ENCODE assay signal across 1 cellular context in the genomic region with DNA sequence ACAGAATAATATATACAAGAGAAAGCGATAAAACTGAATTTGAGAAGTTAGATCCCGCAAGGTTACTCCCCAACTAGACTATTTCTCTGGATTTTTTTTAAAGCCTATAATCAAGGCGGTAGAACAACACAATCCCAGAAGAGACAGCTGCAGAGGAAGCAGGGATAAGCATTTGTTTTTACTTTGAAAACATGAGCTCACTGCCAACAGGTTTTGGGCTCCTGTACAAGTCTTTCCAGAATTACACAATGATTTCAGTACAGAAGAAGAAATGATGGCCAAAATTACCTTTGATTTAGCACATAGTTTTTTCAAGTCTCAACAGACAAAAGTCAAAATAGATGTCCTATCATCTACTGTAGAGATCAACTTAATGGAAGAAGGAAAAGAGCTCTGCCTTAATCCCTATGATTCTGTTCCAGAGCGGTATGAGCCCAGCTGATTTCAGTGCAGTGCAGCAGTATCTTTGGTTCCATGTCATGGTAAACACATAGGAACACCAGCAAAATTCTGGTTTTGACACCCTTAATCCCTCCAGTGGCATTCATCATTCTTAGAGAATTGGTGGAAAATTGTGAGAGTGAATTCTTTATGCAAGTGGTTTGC.
TF ChIP-seq lines count a peak whose summit lies in the region.

No MANE protein-coding gene starts in this region.

TF ChIP-seq in H1, 55 proteins besides CTCF, POLR2A, EP300 and RAD21 (continued from another document):
- TF ChIP-seq, protein P1, sequence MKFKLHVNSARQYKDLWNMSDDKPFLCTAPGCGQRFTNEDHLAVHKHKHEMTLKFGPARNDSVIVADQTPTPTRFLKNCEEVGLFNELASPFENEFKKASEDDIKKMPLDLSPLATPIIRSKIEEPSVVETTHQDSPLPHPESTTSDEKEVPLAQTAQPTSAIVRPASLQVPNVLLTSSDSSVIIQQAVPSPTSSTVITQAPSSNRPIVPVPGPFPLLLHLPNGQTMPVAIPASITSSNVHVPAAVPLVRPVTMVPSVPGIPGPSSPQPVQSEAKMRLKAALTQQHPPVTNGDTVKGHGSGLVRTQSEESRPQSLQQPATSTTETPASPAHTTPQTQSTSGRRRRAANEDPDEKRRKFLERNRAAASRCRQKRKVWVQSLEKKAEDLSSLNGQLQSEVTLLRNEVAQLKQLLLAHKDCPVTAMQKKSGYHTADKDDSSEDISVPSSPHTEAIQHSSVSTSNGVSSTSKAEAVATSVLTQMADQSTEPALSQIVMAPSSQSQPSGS (IDR thresholded peaks at IDR 0.05; ENCODE audit: low read length) = no peak
- TF ChIP-seq CTBP2 (IDR thresholded peaks at IDR 0.05; ENCODE audit: borderline replicate concordance, insufficient read depth, insufficient read length, low read length) (no peak), SIN3A (conservative IDR thresholded peaks at IDR 0.05 in 1 of 2, IDR thresholded peaks at IDR 0.05 in 1 of 2; ENCODE audit: low read depth in 1 of 2, low read length in 2 of 2) (no peak), SIRT6 (IDR thresholded peaks at IDR 0.05; ENCODE audit: low read length) (no peak), SP1 (IDR thresholded peaks at IDR 0.05; ENCODE audit: low read depth, low read length) (no peak), TCF12 (IDR thresholded peaks at IDR 0.05; ENCODE audit: low read depth, low read length) (no peak), PHF8 (conservative IDR thresholded peaks at IDR 0.05; ENCODE audit: low read depth, low read length) (no peak), RNF2 (IDR thresholded peaks at IDR 0.05; ENCODE audit: borderline replicate concordance, low read depth, low read length, missing control alignments, poor library complexity, severe bottlenecking) (no peak)
- TF ChIP-seq, protein P2, sequence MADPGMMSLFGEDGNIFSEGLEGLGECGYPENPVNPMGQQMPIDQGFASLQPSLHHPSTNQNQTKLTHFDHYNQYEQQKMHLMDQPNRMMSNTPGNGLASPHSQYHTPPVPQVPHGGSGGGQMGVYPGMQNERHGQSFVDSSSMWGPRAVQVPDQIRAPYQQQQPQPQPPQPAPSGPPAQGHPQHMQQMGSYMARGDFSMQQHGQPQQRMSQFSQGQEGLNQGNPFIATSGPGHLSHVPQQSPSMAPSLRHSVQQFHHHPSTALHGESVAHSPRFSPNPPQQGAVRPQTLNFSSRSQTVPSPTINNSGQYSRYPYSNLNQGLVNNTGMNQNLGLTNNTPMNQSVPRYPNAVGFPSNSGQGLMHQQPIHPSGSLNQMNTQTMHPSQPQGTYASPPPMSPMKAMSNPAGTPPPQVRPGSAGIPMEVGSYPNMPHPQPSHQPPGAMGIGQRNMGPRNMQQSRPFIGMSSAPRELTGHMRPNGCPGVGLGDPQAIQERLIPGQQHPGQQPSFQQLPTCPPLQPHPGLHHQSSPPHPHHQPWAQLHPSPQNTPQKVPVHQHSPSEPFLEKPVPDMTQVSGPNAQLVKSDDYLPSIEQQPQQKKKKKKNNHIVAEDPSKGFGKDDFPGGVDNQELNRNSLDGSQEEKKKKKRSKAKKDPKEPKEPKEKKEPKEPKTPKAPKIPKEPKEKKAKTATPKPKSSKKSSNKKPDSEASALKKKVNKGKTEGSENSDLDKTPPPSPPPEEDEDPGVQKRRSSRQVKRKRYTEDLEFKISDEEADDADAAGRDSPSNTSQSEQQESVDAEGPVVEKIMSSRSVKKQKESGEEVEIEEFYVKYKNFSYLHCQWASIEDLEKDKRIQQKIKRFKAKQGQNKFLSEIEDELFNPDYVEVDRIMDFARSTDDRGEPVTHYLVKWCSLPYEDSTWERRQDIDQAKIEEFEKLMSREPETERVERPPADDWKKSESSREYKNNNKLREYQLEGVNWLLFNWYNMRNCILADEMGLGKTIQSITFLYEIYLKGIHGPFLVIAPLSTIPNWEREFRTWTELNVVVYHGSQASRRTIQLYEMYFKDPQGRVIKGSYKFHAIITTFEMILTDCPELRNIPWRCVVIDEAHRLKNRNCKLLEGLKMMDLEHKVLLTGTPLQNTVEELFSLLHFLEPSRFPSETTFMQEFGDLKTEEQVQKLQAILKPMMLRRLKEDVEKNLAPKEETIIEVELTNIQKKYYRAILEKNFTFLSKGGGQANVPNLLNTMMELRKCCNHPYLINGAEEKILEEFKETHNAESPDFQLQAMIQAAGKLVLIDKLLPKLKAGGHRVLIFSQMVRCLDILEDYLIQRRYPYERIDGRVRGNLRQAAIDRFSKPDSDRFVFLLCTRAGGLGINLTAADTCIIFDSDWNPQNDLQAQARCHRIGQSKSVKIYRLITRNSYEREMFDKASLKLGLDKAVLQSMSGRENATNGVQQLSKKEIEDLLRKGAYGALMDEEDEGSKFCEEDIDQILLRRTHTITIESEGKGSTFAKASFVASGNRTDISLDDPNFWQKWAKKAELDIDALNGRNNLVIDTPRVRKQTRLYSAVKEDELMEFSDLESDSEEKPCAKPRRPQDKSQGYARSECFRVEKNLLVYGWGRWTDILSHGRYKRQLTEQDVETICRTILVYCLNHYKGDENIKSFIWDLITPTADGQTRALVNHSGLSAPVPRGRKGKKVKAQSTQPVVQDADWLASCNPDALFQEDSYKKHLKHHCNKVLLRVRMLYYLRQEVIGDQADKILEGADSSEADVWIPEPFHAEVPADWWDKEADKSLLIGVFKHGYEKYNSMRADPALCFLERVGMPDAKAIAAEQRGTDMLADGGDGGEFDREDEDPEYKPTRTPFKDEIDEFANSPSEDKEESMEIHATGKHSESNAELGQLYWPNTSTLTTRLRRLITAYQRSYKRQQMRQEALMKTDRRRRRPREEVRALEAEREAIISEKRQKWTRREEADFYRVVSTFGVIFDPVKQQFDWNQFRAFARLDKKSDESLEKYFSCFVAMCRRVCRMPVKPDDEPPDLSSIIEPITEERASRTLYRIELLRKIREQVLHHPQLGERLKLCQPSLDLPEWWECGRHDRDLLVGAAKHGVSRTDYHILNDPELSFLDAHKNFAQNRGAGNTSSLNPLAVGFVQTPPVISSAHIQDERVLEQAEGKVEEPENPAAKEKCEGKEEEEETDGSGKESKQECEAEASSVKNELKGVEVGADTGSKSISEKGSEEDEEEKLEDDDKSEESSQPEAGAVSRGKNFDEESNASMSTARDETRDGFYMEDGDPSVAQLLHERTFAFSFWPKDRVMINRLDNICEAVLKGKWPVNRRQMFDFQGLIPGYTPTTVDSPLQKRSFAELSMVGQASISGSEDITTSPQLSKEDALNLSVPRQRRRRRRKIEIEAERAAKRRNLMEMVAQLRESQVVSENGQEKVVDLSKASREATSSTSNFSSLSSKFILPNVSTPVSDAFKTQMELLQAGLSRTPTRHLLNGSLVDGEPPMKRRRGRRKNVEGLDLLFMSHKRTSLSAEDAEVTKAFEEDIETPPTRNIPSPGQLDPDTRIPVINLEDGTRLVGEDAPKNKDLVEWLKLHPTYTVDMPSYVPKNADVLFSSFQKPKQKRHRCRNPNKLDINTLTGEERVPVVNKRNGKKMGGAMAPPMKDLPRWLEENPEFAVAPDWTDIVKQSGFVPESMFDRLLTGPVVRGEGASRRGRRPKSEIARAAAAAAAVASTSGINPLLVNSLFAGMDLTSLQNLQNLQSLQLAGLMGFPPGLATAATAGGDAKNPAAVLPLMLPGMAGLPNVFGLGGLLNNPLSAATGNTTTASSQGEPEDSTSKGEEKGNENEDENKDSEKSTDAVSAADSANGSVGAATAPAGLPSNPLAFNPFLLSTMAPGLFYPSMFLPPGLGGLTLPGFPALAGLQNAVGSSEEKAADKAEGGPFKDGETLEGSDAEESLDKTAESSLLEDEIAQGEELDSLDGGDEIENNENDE (IDR thresholded peaks at IDR 0.05; ENCODE audit: insufficient replicate concordance, low read length) = no peak
TF ChIP-seq in H1: peak in this region for 0.
